1 cellular context compared by ENCODE assay signal in genomic region chr1:23483327-23484252, GRCh38.
TF ChIP-seq lines count a peak whose summit lies in the region.

Gene ASAP3 (minus strand): TSS chr1:23484179. CDS start chr1:23484133, 46 bp downstream.

TF ChIP-seq in HepG2, 621 proteins besides CTCF, POLR2A, EP300 and RAD21 (continued from another document):
- TF ChIP-seq MXD1 (CRISPR knock-in tag; IDR thresholded peaks at IDR 0.05) (no peak), RFXAP (CRISPR knock-in tag; IDR thresholded peaks at IDR 0.05; ENCODE audit: borderline replicate concordance) (0 out of 2 replicates have a peak, but pooled peaks have one; percentile 19), THAP11 (CRISPR knock-in tag; IDR thresholded peaks at IDR 0.05) (no peak), ZFP36L1 (CRISPR knock-in tag; IDR thresholded peaks at IDR 0.05) (no peak), ZNF574 (CRISPR knock-in tag; IDR thresholded peaks at IDR 0.05) (0 out of 2 replicates have a peak, but pooled peaks have one; percentile 44), ZNF24 (IDR thresholded peaks at IDR 0.05) (no peak), ZNF75D (CRISPR knock-in tag; IDR thresholded peaks at IDR 0.05; ENCODE audit: borderline replicate concordance) (no peak), PRPF4 (IDR thresholded peaks at IDR 0.05; ENCODE audit: low read depth, low read length, poor library complexity, severe bottlenecking) (no peak), MYPOP (CRISPR knock-in tag; IDR thresholded peaks at IDR 0.05) (no peak), ZNF207 (IDR thresholded peaks at IDR 0.05; ENCODE audit: borderline replicate concordance) (no peak), SNAI1 (CRISPR knock-in tag; IDR thresholded peaks at IDR 0.05; ENCODE audit: borderline replicate concordance) (no peak), SALL2 (CRISPR knock-in tag; IDR thresholded peaks at IDR 0.05) (no peak), PHF8 (CRISPR knock-in tag; IDR thresholded peaks at IDR 0.05) (peak; percentile 60; the same call in 1 of the 2 replicates), SOX5 (CRISPR knock-in tag; IDR thresholded peaks at IDR 0.05; ENCODE audit: borderline replicate concordance) (no peak; the same call in 1 of the 2 replicates), ZNF3 (CRISPR knock-in tag; IDR thresholded peaks at IDR 0.05) (no peak), MTA1 (CRISPR knock-in tag; IDR thresholded peaks at IDR 0.05; ENCODE audit: borderline replicate concordance) (no peak), PAF1 (CRISPR knock-in tag; IDR thresholded peaks at IDR 0.05) (no peak), ZNF687 (CRISPR knock-in tag; IDR thresholded peaks at IDR 0.05) (peak; percentile 70), ZFX (CRISPR knock-in tag; IDR thresholded peaks at IDR 0.05; ENCODE audit: low read depth) (peak; percentile 65), ZNF746 (CRISPR knock-in tag; IDR thresholded peaks at IDR 0.05) (no peak), ARID4A (CRISPR knock-in tag; IDR thresholded peaks at IDR 0.05; ENCODE audit: borderline replicate concordance) (peak; percentile 64; the same call in 1 of the 2 replicates), ZBTB1 (CRISPR knock-in tag; IDR thresholded peaks at IDR 0.05; ENCODE audit: borderline replicate concordance) (no peak), ZNF263 (CRISPR knock-in tag; IDR thresholded peaks at IDR 0.05) (0 out of 2 replicates have a peak, but pooled peaks have one; percentile 27), ZNF7 (CRISPR knock-in tag; IDR thresholded peaks at IDR 0.05) (no peak)
